7 cellular contexts compared by ENCODE assay signal in the genomic region with DNA sequence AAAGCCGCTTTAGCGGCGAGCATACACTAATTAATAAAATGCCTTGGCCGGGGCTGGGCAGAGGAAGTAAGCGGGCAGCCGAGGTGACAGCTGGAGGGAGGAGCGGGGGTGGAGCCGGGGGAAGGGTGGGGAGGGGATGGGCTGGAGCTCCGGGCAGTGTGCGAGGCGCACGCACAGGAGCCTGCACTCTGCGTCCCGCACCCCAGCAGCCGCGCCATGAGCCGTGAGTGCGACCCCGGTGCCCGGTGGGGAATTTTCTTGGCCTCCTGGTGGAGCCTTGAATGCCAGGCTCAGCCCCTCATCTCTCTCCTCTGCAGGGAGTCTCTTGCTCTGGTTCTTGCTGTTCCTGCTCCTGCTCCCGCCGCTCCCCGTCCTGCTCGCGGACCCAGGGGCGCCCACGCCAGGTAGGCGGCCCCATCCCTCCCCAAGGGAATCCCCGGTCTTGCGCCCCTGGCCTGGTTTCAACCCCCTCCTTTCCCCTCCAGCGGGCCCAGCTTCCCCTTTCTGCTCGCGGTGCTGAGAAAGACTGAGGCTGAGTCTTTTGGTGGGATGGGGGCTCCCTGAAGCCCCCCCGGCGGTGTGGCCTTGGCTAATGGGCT. TPM values are rescaled to one million over a fixed set of nuclear protein-coding genes. Genes with fewer than 3 reads are reported as not detected.
DNase-seq lines count a peak whose midpoint lies in the region; ATAC-seq, FAIRE-seq and TF ChIP-seq lines count a peak whose summit lies in the region.

A gene (plus strand): TSS at position 156 of the 599 bp plus-strand sequence. CDS start 61 bp downstream, at position 217.

- peaks cover 8% of the 10 kb centered on the region for H3K9me3 Mint-ChIP-seq in astrocyte (ENCODE audit: unreplicated experiment)
- peaks cover 3% of the 10 kb centered on the region for H3K9me3 Mint-ChIP-seq in stimulated activated naive CD8-positive, alpha-beta T cell treated with anti-CD3 and anti-CD28 coated beads, Interleukin-15, Interleukin-2, amounts not matched to agents 100 ng/mL and 50 ng/mL, for 24 hours

- peak within 1 kb of the TSS; percentile 80 for H3K4me2 ChIP-seq in astrocyte (ENCODE audit: low read length)

- no peak for TF ChIP-seq POLR2A in GM12892 (IDR thresholded peaks at IDR 0.05; ENCODE audit: low read depth, low read length)

- H3K36me3 ChIP-seq in astrocyte (ENCODE audit: insufficient read depth, low read length), result no peaks in the 10 kb centered on the region

- no peak for TF ChIP-seq CTCF in astrocyte (IDR thresholded peaks at IDR 0.05; ENCODE audit: insufficient read depth, low read depth, low read length)

- no peak within 1 kb of the TSS for H3K27ac ChIP-seq in astrocyte (ENCODE audit: low read depth, low read length)

- no peak within 1 kb of the TSS for H3K27ac Mint-ChIP-seq in astrocyte (ENCODE audit: unreplicated experiment)
- H3K27ac Mint-ChIP-seq in stimulated activated naive CD8-positive, alpha-beta T cell treated with anti-CD3 and anti-CD28 coated beads, Interleukin-15, Interleukin-2, amounts not matched to agents 100 ng/mL and 50 ng/mL, for 24 hours, result no peak within 1 kb of the TSS

- H3K9ac ChIP-seq in astrocyte (ENCODE audit: low read length), result peak within 1 kb of the TSS; percentile 21

- H3K4me1 ChIP-seq in astrocyte (ENCODE audit: insufficient read depth, low read length), result peaks cover 13% of the 10 kb centered on the region

- no peak within 1 kb of the TSS for H3K4me3 ChIP-seq in astrocyte (ENCODE audit: insufficient read depth, low read depth, low read length)

- H2AFZ ChIP-seq in astrocyte (ENCODE audit: low read depth, low read length), result peak within 1 kb of the TSS; percentile 67

- FAIRE-seq in GM12892 (lab: Jason Lieb, UNC) (no peak), astrocyte (lab: Jason Lieb, UNC) (no peak)

- no peaks in the 10 kb centered on the region for H4K20me1 ChIP-seq in astrocyte (ENCODE audit: insufficient read depth, low read length)

- H3K4me1 Mint-ChIP-seq in astrocyte (ENCODE audit: low read depth, unreplicated experiment), result no peaks in the 10 kb centered on the region
- peaks cover 14% of the 10 kb centered on the region for H3K4me1 Mint-ChIP-seq in stimulated activated naive CD8-positive, alpha-beta T cell treated with anti-CD3 and anti-CD28 coated beads, Interleukin-15, Interleukin-2, amounts not matched to agents 100 ng/mL and 50 ng/mL, for 24 hours (ENCODE audit: low read depth)

- H3K79me2 ChIP-seq in astrocyte (ENCODE audit: insufficient read depth, low read length), result no peaks in the 10 kb centered on the region

- DNase-seq in GM12892 (ENCODE audit: insufficient read length) (peak; percentile 51), NCI-H146 (lab: John Stamatoyannopoulos, UW) (peak; percentile 39), astrocyte (ENCODE audit: low read depth) (no peak), iPS-NIHi11 (ENCODE audit: low spot score) (peak; percentile 85)

- H3K36me3 Mint-ChIP-seq in astrocyte (ENCODE audit: low read depth, unreplicated experiment), result peaks cover 2% of the 10 kb centered on the region
- H3K36me3 Mint-ChIP-seq in stimulated activated naive CD8-positive, alpha-beta T cell treated with anti-CD3 and anti-CD28 coated beads, Interleukin-15, Interleukin-2, amounts not matched to agents 100 ng/mL and 50 ng/mL, for 24 hours (ENCODE audit: low read depth), result no peaks in the 10 kb centered on the region

- no peaks in the 10 kb centered on the region for H3K9me3 ChIP-seq in astrocyte (ENCODE audit: insufficient read depth, low read depth, low read length)

- peaks cover 72% of the 10 kb centered on the region for H3K27me3 Mint-ChIP-seq in astrocyte (ENCODE audit: low read depth, unreplicated experiment)
- H3K27me3 Mint-ChIP-seq in stimulated activated naive CD8-positive, alpha-beta T cell treated with anti-CD3 and anti-CD28 coated beads, Interleukin-15, Interleukin-2, amounts not matched to agents 100 ng/mL and 50 ng/mL, for 24 hours, result peaks cover 29% of the 10 kb centered on the region

- peak within 1 kb of the TSS; percentile 62 for H3K4me3 Mint-ChIP-seq in astrocyte (ENCODE audit: unreplicated experiment)
- H3K4me3 Mint-ChIP-seq in stimulated activated naive CD8-positive, alpha-beta T cell treated with anti-CD3 and anti-CD28 coated beads, Interleukin-15, Interleukin-2, amounts not matched to agents 100 ng/mL and 50 ng/mL, for 24 hours, result peak within 1 kb of the TSS; percentile 51

- peak; percentile 48 for ATAC-seq in GM21786 (IDR thresholded peaks at IDR 0.05; ENCODE audit: unreplicated experiment)
- ATAC-seq in HG03469 (IDR thresholded peaks at IDR 0.05; ENCODE audit: unreplicated experiment), result no peak

- peaks cover 22% of the 10 kb centered on the region for H3K27me3 ChIP-seq in astrocyte (ENCODE audit: insufficient read depth, low read length)

RNA-seq across cellular contexts. Expression of the gene that starts here (rescaled TPM):
- 0.42 TPM for polyA plus RNA-seq in GM12892 (2012; ENCODE audit: missing spikeins)
- total RNA-seq in astrocyte, result 0.23 and 0.41 TPM in 2 replicates
